ENCODE assay signal across 33 cellular contexts in the genomic region with DNA sequence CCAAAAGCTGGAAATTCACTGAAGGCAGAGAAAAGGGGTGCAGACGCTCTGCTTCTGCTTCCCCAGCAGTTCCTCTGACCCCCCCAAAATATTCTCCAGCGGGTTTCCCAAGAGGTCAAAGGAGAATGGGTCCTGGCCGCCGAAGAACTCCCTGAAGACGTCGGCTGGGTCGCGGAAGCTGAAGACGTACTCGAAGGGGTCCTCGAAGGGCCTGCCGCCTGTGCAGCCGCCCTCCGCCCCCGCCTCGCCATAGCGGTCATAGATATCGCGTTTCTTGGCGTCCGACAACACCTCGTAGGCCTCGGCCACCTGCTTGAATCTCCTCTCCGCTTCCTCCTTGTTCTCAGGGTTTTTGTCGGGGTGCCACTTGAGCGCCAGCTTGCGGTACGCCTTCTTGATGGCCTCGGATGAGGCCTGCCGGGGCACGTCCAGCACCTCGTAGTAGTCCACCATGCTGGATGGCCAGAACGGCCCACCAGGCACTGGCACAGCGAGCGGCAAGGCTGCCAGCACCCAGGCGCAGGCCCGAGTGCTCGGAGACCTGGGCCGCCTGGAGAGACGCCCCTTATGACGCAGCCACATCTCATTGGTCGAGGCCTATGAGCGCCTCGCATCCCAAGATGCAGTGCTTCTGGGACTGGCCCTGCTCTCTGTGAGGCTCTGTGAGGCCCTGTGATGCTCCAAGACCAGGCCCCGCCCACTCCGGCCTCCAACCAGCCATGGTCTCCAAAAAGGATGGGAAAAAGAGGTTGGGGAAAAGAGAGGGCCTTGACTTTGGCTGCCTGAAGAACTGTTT. TPM values are rescaled to one million over a fixed set of nuclear protein-coding genes. Genes with fewer than 3 reads are reported as not detected.
"Had no signal": no experiment of that assay in that cellular context is flagged by ENCODE, and none has a peak within 500 bp of the region (broad histone marks: within the 10 kb centered on the region; RNA-seq: fewer than 3 reads in every experiment).

No MANE protein-coding gene starts in this region.

- H3K36me3 ChIP-seq: ascending aorta, breast epithelium, cardiac muscle cell, colonic mucosa, gastroesophageal sphincter, WERI-Rb-1 had no signal

- H3K9me3 ChIP-seq: ascending aorta, breast epithelium, colonic mucosa, esophagus squamous epithelium, gastroesophageal sphincter had no signal

- FAIRE-seq: endometrium, endothelial cell of umbilical vein had no signal

- DNase-seq: activated B cell treated with CpG ODN at 0.5 μM for 24 hours; activated CD4-positive, alpha-beta memory T cell treated with anti-CD3 and anti-CD28 coated beads, Interleukin-2, amount 10 ng/mL, durations not matched to agents 7 days and 5 days; activated CD4-positive, alpha-beta T cell treated with anti-CD3 and anti-CD28 coated beads for 36 hours; activated CD4-positive, alpha-beta T cell treated with anti-CD3 and anti-CD28 coated beads, Interleukin-2, amount 10 ng/mL, durations not matched to agents 7 days and 5 days; activated CD4-positive, alpha-beta T cell treated with anti-CD3 and anti-CD28 coated beads, Interleukin-2, amount 50 U/mL, for 4 hours; activated CD4-positive, CD25-positive, alpha-beta regulatory T cell treated with anti-CD3 and anti-CD28 coated beads, Interleukin-2, amount 50 U/mL, for 72 hours; activated CD8-positive, alpha-beta memory T cell treated with anti-CD3 and anti-CD28 coated beads, Interleukin-2, amount 50 U/mL, for 48 hours; activated gamma-delta T cell; activated naive CD4-positive, alpha-beta T cell; activated naive CD4-positive, alpha-beta T cell treated with anti-CD3 and anti-CD28 coated beads, Interleukin-2, amount 10 ng/mL, durations not matched to agents 7 days and 5 days; activated naive CD8-positive, alpha-beta T cell treated with anti-CD3 and anti-CD28 coated beads, Interleukin-2, amount 10 ng/mL, durations not matched to agents 7 days and 5 days; activated T-cell treated with anti-CD3 and anti-CD28 coated beads for 4 hours; activated T-cell treated with anti-CD3 and anti-CD28 coated beads, Interleukin-2, amount 50 U/mL, for 24 hours; activated T-cell treated with anti-CD3 and anti-CD28 coated beads, Interleukin-2, amount 50 U/mL, for 72 hours; central memory CD4-positive, alpha-beta T cell; cerebellar nuclear complex; colonic mucosa; effector CD8-positive, alpha-beta T cell; esophagus squamous epithelium; foreskin melanocyte; T-helper 1 cell; T-helper 17 cell; T1000; WERI-Rb-1 had no signal

- H3K27ac ChIP-seq: ascending aorta, breast epithelium, cardiac muscle cell, colonic mucosa, epithelial cell of prostate, esophagus squamous epithelium, gastroesophageal sphincter, WERI-Rb-1 had no signal

- H3K4me3 ChIP-seq: ascending aorta, breast epithelium, cardiac muscle cell, colonic mucosa, esophagus squamous epithelium, gastroesophageal sphincter had no signal

- ATAC-seq: activated CD4-positive, alpha-beta T cell treated with anti-CD3 and anti-CD28 coated beads for 36 hours; activated naive CD4-positive, alpha-beta T cell treated with anti-CD3 and anti-CD28 coated beads, Interleukin-2, amount 50 U/mL, for 72 hours; activated T-cell treated with anti-CD3 and anti-CD28 coated beads, Interleukin-2, amount 50 U/mL, for 72 hours; gastroesophageal sphincter; T-helper 17 cell had no signal

- H3K27me3 ChIP-seq: ascending aorta, breast epithelium, cardiac muscle cell, colonic mucosa, esophagus squamous epithelium had no signal

- H3K4me1 ChIP-seq: ascending aorta, breast epithelium, colonic mucosa, esophagus squamous epithelium, gastroesophageal sphincter had no signal

RNA-seq across cellular contexts. Expression of a gene that starts 14.8 kb away (rescaled TPM):
- polyA plus RNA-seq: cardiac muscle cell, endothelial cell of umbilical vein, fibroblast of lung had no signal

RNA-seq across cellular contexts. Expression of a gene that starts 16.4 kb away (rescaled TPM):
- polyA plus RNA-seq: cardiac muscle cell, endothelial cell of umbilical vein, fibroblast of lung had no signal

RNA-seq across cellular contexts. Expression of a gene that starts 25.1 kb away (rescaled TPM):
- polyA plus RNA-seq: cardiac muscle cell, endothelial cell of umbilical vein, fibroblast of lung had no signal

RNA-seq across cellular contexts. Expression of a gene that starts 31.0 kb away (rescaled TPM):
- polyA plus RNA-seq: cardiac muscle cell, endothelial cell of umbilical vein, fibroblast of lung had no signal

RNA-seq across cellular contexts. Expression of a gene that starts 34.5 kb away (rescaled TPM):
- polyA plus RNA-seq: cardiac muscle cell, endothelial cell of umbilical vein, fibroblast of lung had no signal
